8 cellular contexts compared by ENCODE assay signal in genomic region chr2:88880441-88880953, GRCh38.
DNase-seq lines count a peak whose midpoint lies in the region; FAIRE-seq and TF ChIP-seq lines count a peak whose summit lies in the region.

No MANE protein-coding gene starts in this region.

- no peaks in the 10 kb centered on the region for H3K36me3 ChIP-seq in SJCRH30
- no peaks in the 10 kb centered on the region for H3K36me3 ChIP-seq in transverse colon

- TF ChIP-seq EP300 in transverse colon (IDR thresholded peaks at IDR 0.05; ENCODE audit: low read depth): no peak

- peak; percentile 70 for DNase-seq in AG20443 (ENCODE audit: low spot score)
- no peak for DNase-seq in GM12891 (ENCODE audit: insufficient read length, low spot score)
- peak; percentile 59 for DNase-seq in LoVo (ENCODE audit: low spot score)
- DNase-seq in SJCRH30: peak; percentile 34 to 79
- DNase-seq in dermis blood vessel endothelial cell: peak; percentile 80
- peak; percentile 86 for DNase-seq in medulla oblongata (ENCODE audit: extremely low spot score)
- DNase-seq in transverse colon: no peak
- DNase-seq in activated CD4-positive, CD25-positive, alpha-beta regulatory T cell (lab: John Stamatoyannopoulos, UW): no peak

- intact Hi-C loops in transverse colon (cut with DNase I; ENCODE audit: low total_unique reads): no loop called here

- in situ Hi-C loops in transverse colon (cut with MboI; ENCODE audit: low pct_ligation_motif_present in 1 of 4, low pct_unique_long_range_greater_than_20kb in 1 of 4, low sequenced_read_pairs in 3 of 4): no loop called here

- 4% methylated on average over 11 of the region's 11 CpGs for WGBS in transverse colon (ENCODE audit: low coverage in 1 of 2), 2 donors

- H3K27me3 ChIP-seq in SJCRH30 (no peaks in the 10 kb centered on the region; the same call in 1 of the 2 replicates), transverse colon (no peaks in the 10 kb centered on the region)

- FAIRE-seq in GM12891 (lab: Jason Lieb, UNC): peak; percentile 87

- H3K27ac ChIP-seq in SJCRH30 (no peak overlapping the region), transverse colon (no peak overlapping the region)

- H3K4me3 ChIP-seq in SJCRH30 (no peak overlapping the region), transverse colon (no peak overlapping the region)

- TF ChIP-seq CTCF in transverse colon (IDR thresholded peaks at IDR 0.05): peak; percentile 69 to 75 (median 70)

- H3K4me1 ChIP-seq in SJCRH30 (no peaks in the 10 kb centered on the region), transverse colon (peaks cover 0 to 3% (median 0%) of the 10 kb centered on the region in 4 donors)

- TF ChIP-seq POLR2A in GM12891 (IDR thresholded peaks at IDR 0.05; ENCODE audit: low read depth, low read length) (no peak), transverse colon (IDR thresholded peaks at IDR 0.05) (no peak)

- H3K9me3 ChIP-seq in SJCRH30 (replicated peaks): no peaks in the 10 kb centered on the region
- no peaks in the 10 kb centered on the region for H3K9me3 ChIP-seq in transverse colon

TF ChIP-seq in GM12891, 5 proteins besides CTCF, POLR2A, EP300 and RAD21:
- TF ChIP-seq TAF1 (IDR thresholded peaks at IDR 0.05; ENCODE audit: low read depth, low read length) (no peak), SPI1 (IDR thresholded peaks at IDR 0.05; ENCODE audit: low read depth, low read length) (no peak), PAX5 (IDR thresholded peaks at IDR 0.05; ENCODE audit: insufficient read depth, low read length, severe bottlenecking) (no peak), POLR2AphosphoS5 (IDR thresholded peaks at IDR 0.05; ENCODE audit: low read depth, low read length) (no peak), POU2F2 (IDR thresholded peaks at IDR 0.05; ENCODE audit: low read depth, low read length) (no peak)
TF ChIP-seq in GM12891: peak in this region for 0.

Comparison
In these comparisons a context has a peak if more than half of its experiments do, and no peak if none do; other contexts are left out.
1. DNase-seq: peak in AG20443 (single experiment), LoVo (single experiment), SJCRH30 (2 of 2), dermis blood vessel endothelial cell (single experiment) and medulla oblongata (single experiment); none in GM12891 (single experiment), transverse colon (single experiment) and activated CD4-positive, CD25-positive, alpha-beta regulatory T cell (0 of 4).